Comparison of ENCODE assay signal across 2 cellular contexts in genomic region chr1:24165500-24165899, GRCh38.
TF ChIP-seq lines count a peak whose summit lies in the region.

No MANE protein-coding gene starts in this region.

TF ChIP-seq in A549, 52 proteins besides CTCF, POLR2A, EP300 and RAD21:
- TF ChIP-seq NR3C1 (IDR thresholded peaks at IDR 0.05): no peak
- no peak for TF ChIP-seq CBX2 (IDR thresholded peaks at IDR 0.05; ENCODE audit: borderline replicate concordance, low read depth)
- TF ChIP-seq ZFP36 (IDR thresholded peaks at IDR 0.05; ENCODE audit: borderline replicate concordance, partially characterized antibody): peak; percentile 36
- TF ChIP-seq CBX8 (IDR thresholded peaks at IDR 0.05): no peak
- TF ChIP-seq HMGXB4 (CRISPR knock-in tag; IDR thresholded peaks at IDR 0.05; ENCODE audit: borderline replicate concordance): no peak
- no peak for TF ChIP-seq EHMT2 (IDR thresholded peaks at IDR 0.05; ENCODE audit: low read depth)
- TF ChIP-seq TFCP2L1 (CRISPR knock-in tag; IDR thresholded peaks at IDR 0.05): no peak

TF ChIP-seq in HepG2, 621 proteins besides CTCF, POLR2A, EP300 and RAD21:
- TF ChIP-seq ZNF224 (CRISPR knock-in tag; IDR thresholded peaks at IDR 0.05) (no peak), FOXP1 (IDR thresholded peaks at IDR 0.05) (no peak), FOXP1 (CRISPR knock-in tag; IDR thresholded peaks at IDR 0.05) (peak; percentile 27; the same call in 1 of the 2 replicates), SMC3 (IDR thresholded peaks at IDR 0.05; ENCODE audit: low read length) (no peak), FOSL2 (CRISPR knock-in tag; IDR thresholded peaks at IDR 0.05) (0 out of 2 replicates have a peak, but pooled peaks have one; percentile 14), ZFP36 (IDR thresholded peaks at IDR 0.05; ENCODE audit: borderline replicate concordance, low read depth, low read length, partially characterized antibody) (peak; percentile 98), ZNF331 (CRISPR knock-in tag; IDR thresholded peaks at IDR 0.05) (no peak), ZNF839 (CRISPR knock-in tag; IDR thresholded peaks at IDR 0.05; ENCODE audit: borderline replicate concordance) (no peak), ATF7 (IDR thresholded peaks at IDR 0.05) (peak; percentile 74), ATF7 (CRISPR knock-in tag; IDR thresholded peaks at IDR 0.05) (no peak), ZBTB21 (CRISPR knock-in tag; IDR thresholded peaks at IDR 0.05) (peak; percentile 68; the same call in 1 of the 2 replicates), ZMYM3 (CRISPR knock-in tag; IDR thresholded peaks at IDR 0.05) (peak; percentile 79), ATF4 (CRISPR knock-in tag; IDR thresholded peaks at IDR 0.05) (peak in 1 of 2 experiments; percentile 20; a peak in 1 of 4 replicates), FOXA3 (CRISPR knock-in tag; IDR thresholded peaks at IDR 0.05) (peak; percentile 56; the same call in 1 of the 2 replicates), MAZ (IDR thresholded peaks at IDR 0.05; ENCODE audit: borderline replicate concordance, low read depth, low read length) (peak; percentile 39; the same call in 1 of the 2 replicates), MAZ (CRISPR knock-in tag; IDR thresholded peaks at IDR 0.05; ENCODE audit: low read depth) (no peak), HNF4A (CRISPR knock-in tag; IDR thresholded peaks at IDR 0.05) (0 out of 2 replicates have a peak, but pooled peaks have one; percentile 21), NR2F6 (IDR thresholded peaks at IDR 0.05) (no peak), NR2F6 (CRISPR knock-in tag; IDR thresholded peaks at IDR 0.05) (0 out of 2 replicates have a peak, but pooled peaks have one; percentile 13), NR2F1 (CRISPR knock-in tag; IDR thresholded peaks at IDR 0.05) (peak; percentile 49 to 85; a peak in 2 of 4 replicates)
TF ChIP-seq in HepG2: peak in this region for 12.
